1 cellular context compared by ENCODE assay signal in genomic region chr7:132423594-132424200, GRCh38.
TF ChIP-seq lines count a peak whose summit lies in the region.

No MANE protein-coding gene starts in this region.

TF ChIP-seq in HepG2, 621 proteins besides CTCF, POLR2A, EP300 and RAD21 (continued from another document):
- no peak for TF ChIP-seq HBP1 (CRISPR knock-in tag; IDR thresholded peaks at IDR 0.05; ENCODE audit: low read depth)
- no peak for TF ChIP-seq SRSF1 (optimal IDR thresholded peaks at IDR 0.05; ENCODE audit: low read depth, low read length)
- TF ChIP-seq SNAPC2 (CRISPR knock-in tag; IDR thresholded peaks at IDR 0.05): no peak
